Comparison of ENCODE assay signal across 1 cellular context in the genomic region with DNA sequence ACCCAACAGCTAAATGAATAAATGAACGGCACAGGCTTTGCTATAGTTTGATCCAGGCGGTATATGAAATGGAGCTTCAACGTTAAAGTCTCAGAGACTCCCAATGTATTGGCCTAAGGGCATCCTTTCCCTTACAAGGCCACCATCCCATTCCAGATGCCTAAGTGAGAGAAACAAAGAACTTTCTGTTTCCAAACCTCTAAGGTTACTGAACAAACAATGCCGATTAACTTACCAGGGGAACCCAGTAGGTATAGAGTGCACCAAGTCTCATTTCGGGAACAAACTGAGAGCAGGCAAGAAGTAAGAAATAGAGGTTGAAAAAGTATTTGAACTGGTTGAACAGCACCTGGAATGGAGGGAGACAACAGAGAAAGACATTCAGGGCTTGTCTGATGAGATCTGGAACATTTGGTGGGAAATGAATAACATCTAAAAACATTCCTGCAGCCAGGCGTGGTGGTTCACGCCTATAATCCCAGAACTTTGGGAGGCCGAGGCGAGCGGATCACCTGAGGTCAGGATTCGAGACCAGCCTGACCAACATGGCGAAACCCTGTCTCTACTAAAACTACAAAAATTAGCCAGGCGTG.
TF ChIP-seq lines count a peak whose summit lies in the region.

No MANE protein-coding gene starts in this region.

TF ChIP-seq in HepG2, 621 proteins besides CTCF, POLR2A, EP300 and RAD21 (continued from another document and continues in another):
- TF ChIP-seq, protein P1, sequence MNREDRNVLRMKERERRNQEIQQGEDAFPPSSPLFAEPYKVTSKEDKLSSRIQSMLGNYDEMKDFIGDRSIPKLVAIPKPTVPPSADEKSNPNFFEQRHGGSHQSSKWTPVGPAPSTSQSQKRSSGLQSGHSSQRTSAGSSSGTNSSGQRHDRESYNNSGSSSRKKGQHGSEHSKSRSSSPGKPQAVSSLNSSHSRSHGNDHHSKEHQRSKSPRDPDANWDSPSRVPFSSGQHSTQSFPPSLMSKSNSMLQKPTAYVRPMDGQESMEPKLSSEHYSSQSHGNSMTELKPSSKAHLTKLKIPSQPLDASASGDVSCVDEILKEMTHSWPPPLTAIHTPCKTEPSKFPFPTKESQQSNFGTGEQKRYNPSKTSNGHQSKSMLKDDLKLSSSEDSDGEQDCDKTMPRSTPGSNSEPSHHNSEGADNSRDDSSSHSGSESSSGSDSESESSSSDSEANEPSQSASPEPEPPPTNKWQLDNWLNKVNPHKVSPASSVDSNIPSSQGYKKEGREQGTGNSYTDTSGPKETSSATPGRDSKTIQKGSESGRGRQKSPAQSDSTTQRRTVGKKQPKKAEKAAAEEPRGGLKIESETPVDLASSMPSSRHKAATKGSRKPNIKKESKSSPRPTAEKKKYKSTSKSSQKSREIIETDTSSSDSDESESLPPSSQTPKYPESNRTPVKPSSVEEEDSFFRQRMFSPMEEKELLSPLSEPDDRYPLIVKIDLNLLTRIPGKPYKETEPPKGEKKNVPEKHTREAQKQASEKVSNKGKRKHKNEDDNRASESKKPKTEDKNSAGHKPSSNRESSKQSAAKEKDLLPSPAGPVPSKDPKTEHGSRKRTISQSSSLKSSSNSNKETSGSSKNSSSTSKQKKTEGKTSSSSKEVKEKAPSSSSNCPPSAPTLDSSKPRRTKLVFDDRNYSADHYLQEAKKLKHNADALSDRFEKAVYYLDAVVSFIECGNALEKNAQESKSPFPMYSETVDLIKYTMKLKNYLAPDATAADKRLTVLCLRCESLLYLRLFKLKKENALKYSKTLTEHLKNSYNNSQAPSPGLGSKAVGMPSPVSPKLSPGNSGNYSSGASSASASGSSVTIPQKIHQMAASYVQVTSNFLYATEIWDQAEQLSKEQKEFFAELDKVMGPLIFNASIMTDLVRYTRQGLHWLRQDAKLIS (CRISPR knock-in tag; IDR thresholded peaks at IDR 0.05), result no peak
- TF ChIP-seq ZNF816 (CRISPR knock-in tag; IDR thresholded peaks at IDR 0.05; ENCODE audit: borderline replicate concordance), result no peak
- TF ChIP-seq ZNF333 (CRISPR knock-in tag; IDR thresholded peaks at IDR 0.05; ENCODE audit: borderline replicate concordance), result no peak
- no peak for TF ChIP-seq FOXM1 (CRISPR knock-in tag; IDR thresholded peaks at IDR 0.05)
- no peak for TF ChIP-seq ZNF335 (CRISPR knock-in tag; IDR thresholded peaks at IDR 0.05)
- TF ChIP-seq, protein P2, sequence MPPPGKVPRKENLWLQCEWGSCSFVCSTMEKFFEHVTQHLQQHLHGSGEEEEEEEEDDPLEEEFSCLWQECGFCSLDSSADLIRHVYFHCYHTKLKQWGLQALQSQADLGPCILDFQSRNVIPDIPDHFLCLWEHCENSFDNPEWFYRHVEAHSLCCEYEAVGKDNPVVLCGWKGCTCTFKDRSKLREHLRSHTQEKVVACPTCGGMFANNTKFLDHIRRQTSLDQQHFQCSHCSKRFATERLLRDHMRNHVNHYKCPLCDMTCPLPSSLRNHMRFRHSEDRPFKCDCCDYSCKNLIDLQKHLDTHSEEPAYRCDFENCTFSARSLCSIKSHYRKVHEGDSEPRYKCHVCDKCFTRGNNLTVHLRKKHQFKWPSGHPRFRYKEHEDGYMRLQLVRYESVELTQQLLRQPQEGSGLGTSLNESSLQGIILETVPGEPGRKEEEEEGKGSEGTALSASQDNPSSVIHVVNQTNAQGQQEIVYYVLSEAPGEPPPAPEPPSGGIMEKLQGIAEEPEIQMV (CRISPR knock-in tag; IDR thresholded peaks at IDR 0.05; ENCODE audit: low read depth), result no peak
- peak; percentile 40; the same call in 1 of the 2 replicates for TF ChIP-seq GFI1 (CRISPR knock-in tag; IDR thresholded peaks at IDR 0.05; ENCODE audit: borderline replicate concordance)
- no peak for TF ChIP-seq ZMAT3 (CRISPR knock-in tag; conservative IDR thresholded peaks at IDR 0.05)
- TF ChIP-seq ZNF614 (CRISPR knock-in tag; IDR thresholded peaks at IDR 0.05; ENCODE audit: borderline replicate concordance), result 0 out of 2 replicates have a peak, but pooled peaks have one; percentile 32
- TF ChIP-seq, protein P3, sequence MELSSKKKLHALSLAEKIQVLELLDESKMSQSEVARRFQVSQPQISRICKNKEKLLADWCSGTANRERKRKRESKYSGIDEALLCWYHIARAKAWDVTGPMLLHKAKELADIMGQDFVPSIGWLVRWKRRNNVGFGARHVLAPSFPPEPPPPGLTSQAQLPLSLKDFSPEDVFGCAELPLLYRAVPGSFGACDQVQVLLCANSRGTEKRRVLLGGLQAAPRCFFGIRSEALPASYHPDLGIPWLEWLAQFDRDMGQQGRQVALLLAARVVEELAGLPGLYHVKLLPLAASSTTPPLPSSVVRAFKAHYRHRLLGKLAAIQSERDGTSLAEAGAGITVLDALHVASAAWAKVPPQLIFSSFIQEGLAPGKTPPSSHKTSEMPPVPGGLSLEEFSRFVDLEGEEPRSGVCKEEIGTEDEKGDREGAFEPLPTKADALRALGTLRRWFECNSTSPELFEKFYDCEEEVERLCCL (CRISPR knock-in tag; IDR thresholded peaks at IDR 0.05; ENCODE audit: borderline replicate concordance), result no peak
- TF ChIP-seq ZNF232 (CRISPR knock-in tag; IDR thresholded peaks at IDR 0.05; ENCODE audit: borderline replicate concordance), result no peak
- no peak for TF ChIP-seq ZNF775 (CRISPR knock-in tag; IDR thresholded peaks at IDR 0.05; ENCODE audit: borderline replicate concordance)
- no peak for TF ChIP-seq REL (CRISPR knock-in tag; conservative IDR thresholded peaks at IDR 0.05)
- no peak for TF ChIP-seq ZNF350 (CRISPR knock-in tag; IDR thresholded peaks at IDR 0.05; ENCODE audit: borderline replicate concordance, low read depth)
- TF ChIP-seq ZNF761 (CRISPR knock-in tag; conservative IDR thresholded peaks at IDR 0.05), result no peak
- no peak for TF ChIP-seq MTA3 (CRISPR knock-in tag; IDR thresholded peaks at IDR 0.05)
- TF ChIP-seq SALL2 (CRISPR knock-in tag; IDR thresholded peaks at IDR 0.05), result no peak
- no peak for TF ChIP-seq ZNF766 (CRISPR knock-in tag; IDR thresholded peaks at IDR 0.05; ENCODE audit: borderline replicate concordance)
- no peak for TF ChIP-seq TGIF2 (CRISPR knock-in tag; IDR thresholded peaks at IDR 0.05)
- TF ChIP-seq ZNF615 (CRISPR knock-in tag; IDR thresholded peaks at IDR 0.05; ENCODE audit: borderline replicate concordance), result 0 out of 2 replicates have a peak, but pooled peaks have one; percentile 31
- no peak for TF ChIP-seq ZNF235 (CRISPR knock-in tag; IDR thresholded peaks at IDR 0.05; ENCODE audit: borderline replicate concordance)
- no peak for TF ChIP-seq GLI4 (CRISPR knock-in tag; IDR thresholded peaks at IDR 0.05; ENCODE audit: borderline replicate concordance)
- TF ChIP-seq, protein P4, sequence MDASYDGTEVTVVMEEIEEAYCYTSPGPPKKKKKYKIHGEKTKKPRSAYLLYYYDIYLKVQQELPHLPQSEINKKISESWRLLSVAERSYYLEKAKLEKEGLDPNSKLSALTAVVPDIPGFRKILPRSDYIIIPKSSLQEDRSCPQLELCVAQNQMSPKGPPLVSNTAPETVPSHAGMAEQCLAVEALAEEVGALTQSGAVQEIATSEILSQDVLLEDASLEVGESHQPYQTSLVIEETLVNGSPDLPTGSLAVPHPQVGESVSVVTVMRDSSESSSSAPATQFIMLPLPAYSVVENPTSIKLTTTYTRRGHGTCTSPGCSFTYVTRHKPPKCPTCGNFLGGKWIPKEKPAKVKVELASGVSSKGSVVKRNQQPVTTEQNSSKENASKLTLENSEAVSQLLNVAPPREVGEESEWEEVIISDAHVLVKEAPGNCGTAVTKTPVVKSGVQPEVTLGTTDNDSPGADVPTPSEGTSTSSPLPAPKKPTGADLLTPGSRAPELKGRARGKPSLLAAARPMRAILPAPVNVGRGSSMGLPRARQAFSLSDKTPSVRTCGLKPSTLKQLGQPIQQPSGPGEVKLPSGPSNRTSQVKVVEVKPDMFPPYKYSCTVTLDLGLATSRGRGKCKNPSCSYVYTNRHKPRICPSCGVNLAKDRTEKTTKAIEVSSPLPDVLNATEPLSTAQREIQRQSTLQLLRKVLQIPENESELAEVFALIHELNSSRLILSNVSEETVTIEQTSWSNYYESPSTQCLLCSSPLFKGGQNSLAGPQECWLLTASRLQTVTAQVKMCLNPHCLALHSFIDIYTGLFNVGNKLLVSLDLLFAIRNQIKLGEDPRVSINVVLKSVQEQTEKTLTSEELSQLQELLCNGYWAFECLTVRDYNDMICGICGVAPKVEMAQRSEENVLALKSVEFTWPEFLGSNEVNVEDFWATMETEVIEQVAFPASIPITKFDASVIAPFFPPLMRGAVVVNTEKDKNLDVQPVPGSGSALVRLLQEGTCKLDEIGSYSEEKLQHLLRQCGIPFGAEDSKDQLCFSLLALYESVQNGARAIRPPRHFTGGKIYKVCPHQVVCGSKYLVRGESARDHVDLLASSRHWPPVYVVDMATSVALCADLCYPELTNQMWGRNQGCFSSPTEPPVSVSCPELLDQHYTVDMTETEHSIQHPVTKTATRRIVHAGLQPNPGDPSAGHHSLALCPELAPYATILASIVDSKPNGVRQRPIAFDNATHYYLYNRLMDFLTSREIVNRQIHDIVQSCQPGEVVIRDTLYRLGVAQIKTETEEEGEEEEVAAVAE (CRISPR knock-in tag; IDR thresholded peaks at IDR 0.05; ENCODE audit: borderline replicate concordance), result no peak
- TF ChIP-seq ERF (CRISPR knock-in tag; IDR thresholded peaks at IDR 0.05), result 0 out of 2 replicates have a peak, but pooled peaks have one; percentile 24
- TF ChIP-seq, protein P5, sequence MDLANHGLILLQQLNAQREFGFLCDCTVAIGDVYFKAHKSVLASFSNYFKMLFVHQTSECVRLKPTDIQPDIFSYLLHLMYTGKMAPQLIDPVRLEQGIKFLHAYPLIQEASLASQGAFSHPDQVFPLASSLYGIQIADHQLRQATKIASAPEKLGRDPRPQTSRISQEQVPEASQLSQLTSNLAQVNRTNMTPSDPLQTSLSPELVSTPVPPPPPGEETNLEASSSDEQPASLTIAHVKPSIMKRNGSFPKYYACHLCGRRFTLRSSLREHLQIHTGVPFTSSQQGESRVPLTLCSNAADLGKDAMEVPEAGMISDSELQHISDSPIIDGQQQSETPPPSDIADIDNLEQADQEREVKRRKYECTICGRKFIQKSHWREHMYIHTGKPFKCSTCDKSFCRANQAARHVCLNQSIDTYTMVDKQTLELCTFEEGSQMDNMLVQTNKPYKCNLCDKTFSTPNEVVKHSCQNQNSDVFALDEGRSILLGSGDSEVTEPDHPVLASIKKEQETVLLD (CRISPR knock-in tag; IDR thresholded peaks at IDR 0.05; ENCODE audit: low read depth), result no peak
- TF ChIP-seq SSRP1 (CRISPR knock-in tag; IDR thresholded peaks at IDR 0.05), result peak; percentile 54; the same call in 1 of the 2 replicates
- TF ChIP-seq ZFP36 (IDR thresholded peaks at IDR 0.05; ENCODE audit: borderline replicate concordance, low read depth, low read length, partially characterized antibody), result no peak
- no peak for TF ChIP-seq ZFP62 (CRISPR knock-in tag; IDR thresholded peaks at IDR 0.05)
- TF ChIP-seq HMG20B (CRISPR knock-in tag; conservative IDR thresholded peaks at IDR 0.05), result no peak
- TF ChIP-seq, protein P6, sequence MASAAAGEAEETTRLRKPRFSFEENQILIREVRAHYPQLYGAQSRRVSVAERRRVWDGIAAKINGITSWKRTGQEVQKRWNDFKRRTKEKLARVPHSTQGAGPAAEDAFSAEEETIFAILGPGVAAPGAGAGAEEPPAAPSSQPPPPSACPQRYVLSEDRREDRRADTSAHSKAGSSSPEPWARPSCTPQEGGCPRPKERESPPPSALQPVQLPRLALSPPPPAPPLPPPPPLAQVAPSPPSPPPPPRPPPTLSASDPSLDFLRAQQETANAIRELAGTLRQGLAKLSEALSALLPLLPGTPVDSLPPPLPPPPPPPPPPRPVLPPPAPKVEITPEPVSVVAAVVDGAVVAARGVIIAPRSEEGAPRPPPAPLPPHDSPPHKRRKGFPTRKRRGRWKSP (CRISPR knock-in tag; IDR thresholded peaks at IDR 0.05), result no peak
- TF ChIP-seq, protein P7, sequence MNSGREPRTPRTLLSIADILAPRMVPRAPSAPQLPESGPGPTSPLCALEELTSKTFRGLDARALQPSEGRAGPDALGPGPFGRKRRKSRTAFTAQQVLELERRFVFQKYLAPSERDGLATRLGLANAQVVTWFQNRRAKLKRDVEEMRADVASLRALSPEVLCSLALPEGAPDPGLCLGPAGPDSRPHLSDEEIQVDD (CRISPR knock-in tag; IDR thresholded peaks at IDR 0.05; ENCODE audit: borderline replicate concordance), result no peak
- TF ChIP-seq CHD4 (IDR thresholded peaks at IDR 0.05; ENCODE audit: borderline replicate concordance, low read length), result no peak; the same call in 1 of the 2 replicates
- no peak for TF ChIP-seq IKZF4 (CRISPR knock-in tag; IDR thresholded peaks at IDR 0.05; ENCODE audit: borderline replicate concordance, low read depth, not compliant biosample characterization)
- TF ChIP-seq HDAC2 (CRISPR knock-in tag; IDR thresholded peaks at IDR 0.05), result peak; percentile 47
- no peak for TF ChIP-seq ZNF567 (CRISPR knock-in tag; IDR thresholded peaks at IDR 0.05; ENCODE audit: borderline replicate concordance)
- no peak for TF ChIP-seq NFE2 (CRISPR knock-in tag; IDR thresholded peaks at IDR 0.05)
- TF ChIP-seq, protein P8, sequence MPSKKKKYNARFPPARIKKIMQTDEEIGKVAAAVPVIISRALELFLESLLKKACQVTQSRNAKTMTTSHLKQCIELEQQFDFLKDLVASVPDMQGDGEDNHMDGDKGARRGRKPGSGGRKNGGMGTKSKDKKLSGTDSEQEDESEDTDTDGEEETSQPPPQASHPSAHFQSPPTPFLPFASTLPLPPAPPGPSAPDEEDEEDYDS (CRISPR knock-in tag; IDR thresholded peaks at IDR 0.05), result 0 out of 2 replicates have a peak, but pooled peaks have one; percentile 36
- no peak for TF ChIP-seq HOXA9 (CRISPR knock-in tag; IDR thresholded peaks at IDR 0.05; ENCODE audit: borderline replicate concordance)
- TF ChIP-seq NONO (IDR thresholded peaks at IDR 0.05), result no peak
- TF ChIP-seq NONO (CRISPR knock-in tag; conservative IDR thresholded peaks at IDR 0.05), result no peak
- TF ChIP-seq NFIC (IDR thresholded peaks at IDR 0.05; ENCODE audit: low read length), result no peak; the same call in 1 of the 2 replicates
- TF ChIP-seq THYN1 (CRISPR knock-in tag; IDR thresholded peaks at IDR 0.05; ENCODE audit: borderline replicate concordance, low read depth), result no peak
- no peak for TF ChIP-seq ZNF564 (CRISPR knock-in tag; IDR thresholded peaks at IDR 0.05)
- TF ChIP-seq HCFC1 (IDR thresholded peaks at IDR 0.05; ENCODE audit: low read depth, low read length), result no peak
- no peak for TF ChIP-seq KAT2B (IDR thresholded peaks at IDR 0.05; ENCODE audit: borderline replicate concordance, low read depth, low read length)
- TF ChIP-seq, protein P9, sequence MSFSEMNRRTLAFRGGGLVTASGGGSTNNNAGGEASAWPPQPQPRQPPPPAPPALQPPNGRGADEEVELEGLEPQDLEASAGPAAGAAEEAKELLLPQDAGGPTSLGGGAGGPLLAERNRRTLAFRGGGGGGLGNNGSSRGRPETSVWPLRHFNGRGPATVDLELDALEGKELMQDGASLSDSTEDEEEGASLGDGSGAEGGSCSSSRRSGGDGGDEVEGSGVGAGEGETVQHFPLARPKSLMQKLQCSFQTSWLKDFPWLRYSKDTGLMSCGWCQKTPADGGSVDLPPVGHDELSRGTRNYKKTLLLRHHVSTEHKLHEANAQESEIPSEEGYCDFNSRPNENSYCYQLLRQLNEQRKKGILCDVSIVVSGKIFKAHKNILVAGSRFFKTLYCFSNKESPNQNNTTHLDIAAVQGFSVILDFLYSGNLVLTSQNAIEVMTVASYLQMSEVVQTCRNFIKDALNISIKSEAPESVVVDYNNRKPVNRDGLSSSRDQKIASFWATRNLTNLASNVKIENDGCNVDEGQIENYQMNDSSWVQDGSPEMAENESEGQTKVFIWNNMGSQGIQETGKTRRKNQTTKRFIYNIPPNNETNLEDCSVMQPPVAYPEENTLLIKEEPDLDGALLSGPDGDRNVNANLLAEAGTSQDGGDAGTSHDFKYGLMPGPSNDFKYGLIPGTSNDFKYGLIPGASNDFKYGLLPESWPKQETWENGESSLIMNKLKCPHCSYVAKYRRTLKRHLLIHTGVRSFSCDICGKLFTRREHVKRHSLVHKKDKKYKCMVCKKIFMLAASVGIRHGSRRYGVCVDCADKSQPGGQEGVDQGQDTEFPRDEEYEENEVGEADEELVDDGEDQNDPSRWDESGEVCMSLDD (CRISPR knock-in tag; IDR thresholded peaks at IDR 0.05; ENCODE audit: borderline replicate concordance), result no peak
- TF ChIP-seq ATF7-NPFF (CRISPR knock-in tag; IDR thresholded peaks at IDR 0.05; ENCODE audit: low read depth), result no peak
